ENCODE assay signal across 1 cellular context in genomic region chr1:156054500-156055342, GRCh38.
TF ChIP-seq lines count a peak whose summit lies in the region.

Gene LAMTOR2 (plus strand): TSS chr1:156054782. CDS start chr1:156054890, 108 bp downstream.

TF ChIP-seq in K562, 482 proteins besides CTCF, POLR2A, EP300 and RAD21 (continued from another document and continues in another):
- TF ChIP-seq ZNF584 (CRISPR knock-in tag; IDR thresholded peaks at IDR 0.05; ENCODE audit: low read depth): peak; percentile 89
- TF ChIP-seq ZNF778 (CRISPR knock-in tag; IDR thresholded peaks at IDR 0.05): no peak
- no peak for TF ChIP-seq ZKSCAN3 (CRISPR knock-in tag; IDR thresholded peaks at IDR 0.05)
- no peak for TF ChIP-seq NFE2 (IDR thresholded peaks at IDR 0.05; ENCODE audit: low read depth)
- TF ChIP-seq ZNF174 (CRISPR knock-in tag; IDR thresholded peaks at IDR 0.05): no peak
- peak in 1 of 2 experiments; percentile 77; a peak in 1 of 4 replicates for TF ChIP-seq ZNF639 (CRISPR knock-in tag; conservative IDR thresholded peaks at IDR 0.05 in 1 of 2, IDR thresholded peaks at IDR 0.05 in 1 of 2)
- peak; percentile 11; the same call in 1 of the 2 replicates for TF ChIP-seq DPF2 (IDR thresholded peaks at IDR 0.05)
- TF ChIP-seq VEZF1 (CRISPR knock-in tag; IDR thresholded peaks at IDR 0.05): peak; percentile 67; the same call in 1 of the 2 replicates
- TF ChIP-seq, protein P1, sequence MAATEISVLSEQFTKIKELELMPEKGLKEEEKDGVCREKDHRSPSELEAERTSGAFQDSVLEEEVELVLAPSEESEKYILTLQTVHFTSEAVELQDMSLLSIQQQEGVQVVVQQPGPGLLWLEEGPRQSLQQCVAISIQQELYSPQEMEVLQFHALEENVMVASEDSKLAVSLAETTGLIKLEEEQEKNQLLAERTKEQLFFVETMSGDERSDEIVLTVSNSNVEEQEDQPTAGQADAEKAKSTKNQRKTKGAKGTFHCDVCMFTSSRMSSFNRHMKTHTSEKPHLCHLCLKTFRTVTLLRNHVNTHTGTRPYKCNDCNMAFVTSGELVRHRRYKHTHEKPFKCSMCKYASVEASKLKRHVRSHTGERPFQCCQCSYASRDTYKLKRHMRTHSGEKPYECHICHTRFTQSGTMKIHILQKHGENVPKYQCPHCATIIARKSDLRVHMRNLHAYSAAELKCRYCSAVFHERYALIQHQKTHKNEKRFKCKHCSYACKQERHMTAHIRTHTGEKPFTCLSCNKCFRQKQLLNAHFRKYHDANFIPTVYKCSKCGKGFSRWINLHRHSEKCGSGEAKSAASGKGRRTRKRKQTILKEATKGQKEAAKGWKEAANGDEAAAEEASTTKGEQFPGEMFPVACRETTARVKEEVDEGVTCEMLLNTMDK (IDR thresholded peaks at IDR 0.05; ENCODE audit: borderline replicate concordance, insufficient read depth, low read depth, low read length, poor library complexity, severe bottlenecking): no peak
- TF ChIP-seq BCL6 (CRISPR knock-in tag; IDR thresholded peaks at IDR 0.05): peak; percentile 1; the same call in 1 of the 2 replicates
- peak; percentile 59 to 76 for TF ChIP-seq E2F6 (IDR thresholded peaks at IDR 0.05; ENCODE audit: borderline replicate concordance in 1 of 2, extremely low read depth in 1 of 2, insufficient read depth in 1 of 2, insufficient read length in 1 of 2, low read depth in 1 of 2, low read length in 1 of 2, poor library complexity in 1 of 2, severe bottlenecking in 1 of 2)
- 0 out of 2 replicates have a peak, but pooled peaks have one; percentile 17 for TF ChIP-seq TCF3 (CRISPR knock-in tag; IDR thresholded peaks at IDR 0.05)
- TF ChIP-seq TARDBP (IDR thresholded peaks at IDR 0.05): peak; percentile 71
- no peak; the same call in 1 of the 2 replicates for TF ChIP-seq NCOR1 (IDR thresholded peaks at IDR 0.05)
- 0 out of 4 replicates have a peak, but pooled peaks have one; percentile 62 to 69 for TF ChIP-seq ARNT (IDR thresholded peaks at IDR 0.05)
- 0 out of 2 replicates have a peak, but pooled peaks have one; percentile 61 for TF ChIP-seq ZBTB9 (CRISPR knock-in tag; IDR thresholded peaks at IDR 0.05)
- peak; percentile 53; the same call in 1 of the 2 replicates for TF ChIP-seq C11orf30 (IDR thresholded peaks at IDR 0.05; ENCODE audit: low read depth)
- TF ChIP-seq PCBP1 (IDR thresholded peaks at IDR 0.05; ENCODE audit: low read depth, low read length, poor library complexity, severe bottlenecking): peak; percentile 95
- TF ChIP-seq, protein P2, sequence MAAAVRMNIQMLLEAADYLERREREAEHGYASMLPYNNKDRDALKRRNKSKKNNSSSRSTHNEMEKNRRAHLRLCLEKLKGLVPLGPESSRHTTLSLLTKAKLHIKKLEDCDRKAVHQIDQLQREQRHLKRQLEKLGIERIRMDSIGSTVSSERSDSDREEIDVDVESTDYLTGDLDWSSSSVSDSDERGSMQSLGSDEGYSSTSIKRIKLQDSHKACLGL (CRISPR knock-in tag; IDR thresholded peaks at IDR 0.05; ENCODE audit: borderline replicate concordance, poor library complexity, severe bottlenecking): peak; percentile 65
- no peak for TF ChIP-seq ADNP (tag; IDR thresholded peaks at IDR 0.05)
- peak; percentile 97 for TF ChIP-seq MTA3 (IDR thresholded peaks at IDR 0.05; ENCODE audit: borderline replicate concordance)
- TF ChIP-seq GABPB1 (CRISPR knock-in tag; IDR thresholded peaks at IDR 0.05): peak; percentile 82
- TF ChIP-seq NFXL1 (CRISPR knock-in tag; IDR thresholded peaks at IDR 0.05): 0 out of 2 replicates have a peak, but pooled peaks have one; percentile 58
- TF ChIP-seq HBP1 (CRISPR knock-in tag; IDR thresholded peaks at IDR 0.05): no peak
- peak; percentile 59 for TF ChIP-seq SAP30 (IDR thresholded peaks at IDR 0.05; ENCODE audit: borderline replicate concordance, insufficient read depth, low read depth, low read length, poor library complexity, severe bottlenecking)
- TF ChIP-seq HLTF (IDR thresholded peaks at IDR 0.05): 0 out of 2 replicates have a peak, but pooled peaks have one; percentile 57
- TF ChIP-seq ZNF232 (CRISPR knock-in tag; IDR thresholded peaks at IDR 0.05): no peak
- no peak for TF ChIP-seq ELF4 (CRISPR knock-in tag; IDR thresholded peaks at IDR 0.05)
- TF ChIP-seq CHD1 (IDR thresholded peaks at IDR 0.05; ENCODE audit: low read length): no peak
- TF ChIP-seq, protein P3, sequence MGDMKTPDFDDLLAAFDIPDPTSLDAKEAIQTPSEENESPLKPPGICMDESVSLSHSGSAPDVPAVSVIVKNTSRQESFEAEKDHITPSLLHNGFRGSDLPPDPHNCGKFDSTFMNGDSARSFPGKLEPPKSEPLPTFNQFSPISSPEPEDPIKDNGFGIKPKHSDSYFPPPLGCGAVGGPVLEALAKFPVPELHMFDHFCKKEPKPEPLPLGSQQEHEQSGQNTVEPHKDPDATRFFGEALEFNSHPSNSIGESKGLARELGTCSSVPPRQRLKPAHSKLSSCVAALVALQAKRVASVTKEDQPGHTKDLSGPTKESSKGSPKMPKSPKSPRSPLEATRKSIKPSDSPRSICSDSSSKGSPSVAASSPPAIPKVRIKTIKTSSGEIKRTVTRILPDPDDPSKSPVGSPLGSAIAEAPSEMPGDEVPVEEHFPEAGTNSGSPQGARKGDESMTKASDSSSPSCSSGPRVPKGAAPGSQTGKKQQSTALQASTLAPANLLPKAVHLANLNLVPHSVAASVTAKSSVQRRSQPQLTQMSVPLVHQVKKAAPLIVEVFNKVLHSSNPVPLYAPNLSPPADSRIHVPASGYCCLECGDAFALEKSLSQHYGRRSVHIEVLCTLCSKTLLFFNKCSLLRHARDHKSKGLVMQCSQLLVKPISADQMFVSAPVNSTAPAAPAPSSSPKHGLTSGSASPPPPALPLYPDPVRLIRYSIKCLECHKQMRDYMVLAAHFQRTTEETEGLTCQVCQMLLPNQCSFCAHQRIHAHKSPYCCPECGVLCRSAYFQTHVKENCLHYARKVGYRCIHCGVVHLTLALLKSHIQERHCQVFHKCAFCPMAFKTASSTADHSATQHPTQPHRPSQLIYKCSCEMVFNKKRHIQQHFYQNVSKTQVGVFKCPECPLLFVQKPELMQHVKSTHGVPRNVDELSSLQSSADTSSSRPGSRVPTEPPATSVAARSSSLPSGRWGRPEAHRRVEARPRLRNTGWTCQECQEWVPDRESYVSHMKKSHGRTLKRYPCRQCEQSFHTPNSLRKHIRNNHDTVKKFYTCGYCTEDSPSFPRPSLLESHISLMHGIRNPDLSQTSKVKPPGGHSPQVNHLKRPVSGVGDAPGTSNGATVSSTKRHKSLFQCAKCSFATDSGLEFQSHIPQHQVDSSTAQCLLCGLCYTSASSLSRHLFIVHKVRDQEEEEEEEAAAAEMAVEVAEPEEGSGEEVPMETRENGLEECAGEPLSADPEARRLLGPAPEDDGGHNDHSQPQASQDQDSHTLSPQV (IDR thresholded peaks at IDR 0.05): peak; percentile 72
- TF ChIP-seq, protein P4, sequence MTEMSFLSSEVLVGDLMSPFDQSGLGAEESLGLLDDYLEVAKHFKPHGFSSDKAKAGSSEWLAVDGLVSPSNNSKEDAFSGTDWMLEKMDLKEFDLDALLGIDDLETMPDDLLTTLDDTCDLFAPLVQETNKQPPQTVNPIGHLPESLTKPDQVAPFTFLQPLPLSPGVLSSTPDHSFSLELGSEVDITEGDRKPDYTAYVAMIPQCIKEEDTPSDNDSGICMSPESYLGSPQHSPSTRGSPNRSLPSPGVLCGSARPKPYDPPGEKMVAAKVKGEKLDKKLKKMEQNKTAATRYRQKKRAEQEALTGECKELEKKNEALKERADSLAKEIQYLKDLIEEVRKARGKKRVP (CRISPR knock-in tag; IDR thresholded peaks at IDR 0.05): no peak
- TF ChIP-seq ARHGAP35 (IDR thresholded peaks at IDR 0.05; ENCODE audit: partially characterized antibody): no peak
- peak; percentile 89 for TF ChIP-seq RBBP5 (IDR thresholded peaks at IDR 0.05; ENCODE audit: borderline replicate concordance, insufficient read depth, low read length, poor library complexity, severe bottlenecking)
- TF ChIP-seq CREBBP (IDR thresholded peaks at IDR 0.05; ENCODE audit: low read depth, low read length): no peak
- TF ChIP-seq, protein P5, sequence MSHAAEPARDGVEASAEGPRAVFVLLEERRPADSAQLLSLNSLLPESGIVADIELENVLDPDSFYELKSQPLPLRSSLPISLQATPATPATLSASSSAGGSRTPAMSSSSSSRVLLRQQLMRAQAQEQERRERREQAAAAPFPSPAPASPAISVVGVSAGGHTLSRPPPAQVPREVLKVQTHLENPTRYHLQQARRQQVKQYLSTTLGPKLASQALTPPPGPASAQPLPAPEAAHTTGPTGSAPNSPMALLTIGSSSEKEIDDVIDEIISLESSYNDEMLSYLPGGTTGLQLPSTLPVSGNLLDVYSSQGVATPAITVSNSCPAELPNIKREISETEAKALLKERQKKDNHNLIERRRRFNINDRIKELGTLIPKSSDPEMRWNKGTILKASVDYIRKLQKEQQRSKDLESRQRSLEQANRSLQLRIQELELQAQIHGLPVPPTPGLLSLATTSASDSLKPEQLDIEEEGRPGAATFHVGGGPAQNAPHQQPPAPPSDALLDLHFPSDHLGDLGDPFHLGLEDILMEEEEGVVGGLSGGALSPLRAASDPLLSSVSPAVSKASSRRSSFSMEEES (CRISPR knock-in tag; IDR thresholded peaks at IDR 0.05): no peak
- TF ChIP-seq THAP12 (CRISPR knock-in tag; IDR thresholded peaks at IDR 0.05): peak; percentile 12; the same call in 1 of the 2 replicates
- no peak for TF ChIP-seq NR0B1 (IDR thresholded peaks at IDR 0.05; ENCODE audit: partially characterized antibody)
- TF ChIP-seq LEF1 (IDR thresholded peaks at IDR 0.05): peak; percentile 60; the same call in 1 of the 2 replicates
- TF ChIP-seq CBX5 (IDR thresholded peaks at IDR 0.05; ENCODE audit: borderline replicate concordance, low read depth): no peak
